In genomic region chr3:99640214-99640851, GRCh38 we compare ENCODE assay signal across 19 cellular contexts. TPM values are rescaled to one million over a fixed set of nuclear protein-coding genes. Genes with fewer than 3 reads are reported as not detected.
DNase-seq lines count a peak whose midpoint lies in the region; ATAC-seq, FAIRE-seq and TF ChIP-seq lines count a peak whose summit lies in the region.
"Had no signal": no experiment of that assay in that cellular context is flagged by ENCODE, and none has a peak within 500 bp of the region (broad histone marks: within the 10 kb centered on the region; RNA-seq: fewer than 3 reads in every experiment).

No MANE protein-coding gene starts in this region.

- peak; percentile 49 for DNase-seq in ELR (ENCODE audit: low read depth)
- DNase-seq in astrocyte (ENCODE audit: low read depth): peak; percentile 66
- peak; percentile 81 for DNase-seq in iris pigment epithelial cell (ENCODE audit: low read depth)
- DNase-seq in thoracic aorta (ENCODE audit: low spot score): no peak
- no peak for DNase-seq in T-helper 2 cell
- DNase-seq in CD8-positive, alpha-beta memory T cell: no peak
- DNase-seq in right lobe of liver: no peak
- DNase-seq: activated CD4-positive, alpha-beta T cell treated with anti-CD3 and anti-CD28 coated beads, Interleukin-2, amount 50 U/mL, for 1 hour; CD4-positive, CD25-positive, alpha-beta regulatory T cell; cortex of kidney; mesendoderm; NCI-H1048; NCI-H2227 treated with DMSO at 0.1 percent for 48 hours; SHP77 treated with DMSO at 0.1 percent for 48 hours; T1000; uterus had no signal

- peak overlapping the region; percentile 48 for H3K27ac Mint-ChIP-seq in astrocyte (ENCODE audit: unreplicated experiment)
- H3K27ac Mint-ChIP-seq in CD8-positive, alpha-beta memory T cell: no peak overlapping the region
- H3K27ac Mint-ChIP-seq: CD4-positive, CD25-positive, alpha-beta regulatory T cell; stimulated activated effector memory CD8-positive, alpha-beta T cell treated with anti-CD3 and anti-CD28 coated beads, Interleukin-12 subunit alpha, Interleukin-12 subunit beta, amount 100 ng/mL, for 72 hours had no signal

- H3K36me3 Mint-ChIP-seq in astrocyte (ENCODE audit: low read depth, unreplicated experiment): peaks cover 2% of the 10 kb centered on the region
- H3K36me3 Mint-ChIP-seq in CD8-positive, alpha-beta memory T cell: no peaks in the 10 kb centered on the region
- H3K36me3 Mint-ChIP-seq: CD4-positive, CD25-positive, alpha-beta regulatory T cell; stimulated activated effector memory CD8-positive, alpha-beta T cell treated with anti-CD3 and anti-CD28 coated beads, Interleukin-12 subunit alpha, Interleukin-12 subunit beta, amount 100 ng/mL, for 72 hours had no signal

- peaks cover 44% of the 10 kb centered on the region for H3K4me1 Mint-ChIP-seq in astrocyte (ENCODE audit: low read depth, unreplicated experiment)
- peaks cover 2 to 16% (median 15%) of the 10 kb centered on the region in 3 donors for H3K4me1 Mint-ChIP-seq in CD8-positive, alpha-beta memory T cell

- no peaks in the 10 kb centered on the region for H3K9me3 Mint-ChIP-seq in astrocyte (ENCODE audit: unreplicated experiment)
- H3K9me3 Mint-ChIP-seq in CD8-positive, alpha-beta memory T cell: peaks cover 0 to 7% (median 2%) of the 10 kb centered on the region in 5 donors
- H3K9me3 Mint-ChIP-seq: neural crest cell; stimulated activated effector memory CD8-positive, alpha-beta T cell treated with anti-CD3 and anti-CD28 coated beads, Interleukin-12 subunit alpha, Interleukin-12 subunit beta, amount 100 ng/mL, for 72 hours had no signal

- no peaks in the 10 kb centered on the region for H3K27me3 Mint-ChIP-seq in astrocyte (ENCODE audit: low read depth, unreplicated experiment)
- peaks cover 31 to 60% of the 10 kb centered on the region in 2 donors for H3K27me3 Mint-ChIP-seq in CD8-positive, alpha-beta memory T cell

- no peak overlapping the region for H2AFZ ChIP-seq in astrocyte (ENCODE audit: low read depth, low read length)

- CTCF ChIA-PET in CD8-positive, alpha-beta memory T cell (lab: Charles Lee): no interaction called here

- POLR2A ChIA-PET in CD8-positive, alpha-beta memory T cell (lab: Charles Lee): no interaction called here

- intact Hi-C loops in right lobe of liver (cut with DNase I): no loop called here

- H3K9me3 ChIP-seq in astrocyte (ENCODE audit: insufficient read depth, low read depth, low read length): no peaks in the 10 kb centered on the region
- no peaks in the 10 kb centered on the region for H3K9me3 ChIP-seq in thoracic aorta
- H3K9me3 ChIP-seq in CD8-positive, alpha-beta memory T cell (ENCODE audit: low read length): no peaks in the 10 kb centered on the region
- H3K9me3 ChIP-seq in right lobe of liver: no peaks in the 10 kb centered on the region
- H3K9me3 ChIP-seq: uterus had no signal

- peak overlapping the region; percentile 99 for H3K4me2 ChIP-seq in astrocyte (ENCODE audit: low read length)

- no peak for TF ChIP-seq POLR2A in right lobe of liver (IDR thresholded peaks at IDR 0.05)

- H3K4me3 Mint-ChIP-seq in astrocyte (ENCODE audit: unreplicated experiment): peak overlapping the region; percentile 93
- no peak overlapping the region for H3K4me3 Mint-ChIP-seq in CD8-positive, alpha-beta memory T cell
- H3K4me3 Mint-ChIP-seq: CD4-positive, CD25-positive, alpha-beta regulatory T cell; neural crest cell; stimulated activated effector memory CD8-positive, alpha-beta T cell treated with anti-CD3 and anti-CD28 coated beads, Interleukin-12 subunit alpha, Interleukin-12 subunit beta, amount 100 ng/mL, for 72 hours had no signal

- TF ChIP-seq CTCF in astrocyte (IDR thresholded peaks at IDR 0.05; ENCODE audit: insufficient read depth, low read depth, low read length): no peak
- no peak for TF ChIP-seq CTCF in thoracic aorta (IDR thresholded peaks at IDR 0.05)
- no peak for TF ChIP-seq CTCF in right lobe of liver (IDR thresholded peaks at IDR 0.05)

- peak overlapping the region; percentile 98 for H3K27ac ChIP-seq in astrocyte (ENCODE audit: low read depth, low read length)
- H3K27ac ChIP-seq in thoracic aorta: peak overlapping the region; percentile 29 to 97
- H3K27ac ChIP-seq in CD8-positive, alpha-beta memory T cell (ENCODE audit: low read depth, low read length): no peak overlapping the region
- no peak overlapping the region for H3K27ac ChIP-seq in right lobe of liver

- H3K79me2 ChIP-seq in astrocyte (ENCODE audit: insufficient read depth, low read length): peaks cover 77% of the 10 kb centered on the region

- ATAC-seq in thoracic aorta (ENCODE audit: insufficient number of reproducible peaks, low FRiP score, low read depth): no peak
- ATAC-seq in right lobe of liver: no peak
- ATAC-seq: stimulated activated effector memory CD8-positive, alpha-beta T cell treated with anti-CD3 and anti-CD28 coated beads, Interleukin-12 subunit alpha, Interleukin-12 subunit beta, amount 100 ng/mL, for 72 hours had no signal

- H4K20me1 ChIP-seq in astrocyte (ENCODE audit: insufficient read depth, low read length): no peaks in the 10 kb centered on the region

- H3K27me3 ChIP-seq in astrocyte (ENCODE audit: insufficient read depth, low read length) (no peaks in the 10 kb centered on the region), thoracic aorta (replicated peaks; ENCODE audit: insufficient read depth) (no peaks in the 10 kb centered on the region), right lobe of liver (peaks cover 0 to 8% of the 10 kb centered on the region in 2 donors)
- peaks cover 10% of the 10 kb centered on the region for H3K27me3 ChIP-seq in CD8-positive, alpha-beta memory T cell (ENCODE audit: insufficient read depth, low read length, poor library complexity, severe bottlenecking)
- H3K27me3 ChIP-seq: uterus had no signal

- no peak for FAIRE-seq in astrocyte (lab: Jason Lieb, UNC)
- FAIRE-seq: GM12891 had no signal

- WGBS in right lobe of liver (ENCODE audit: insufficient coverage, low coverage, low lambda C conversion rate, missing lambda C conversion rate): 60% methylated on average over 6 of the region's 6 CpGs

- H3K36me3 ChIP-seq in astrocyte (ENCODE audit: insufficient read depth, low read length) (peaks cover 5% of the 10 kb centered on the region), thoracic aorta (no peaks in the 10 kb centered on the region), right lobe of liver (no peaks in the 10 kb centered on the region)
- no peaks in the 10 kb centered on the region for H3K36me3 ChIP-seq in CD8-positive, alpha-beta memory T cell (ENCODE audit: insufficient read depth, low read length)
- H3K36me3 ChIP-seq: uterus had no signal

- H3K4me3 ChIP-seq in astrocyte (ENCODE audit: insufficient read depth, low read depth, low read length) (peak overlapping the region; percentile 93), thoracic aorta (peak overlapping the region; percentile 74), right lobe of liver (no peak overlapping the region)
- no peak overlapping the region for H3K4me3 ChIP-seq in CD8-positive, alpha-beta memory T cell (ENCODE audit: low read length)
- H3K4me3 ChIP-seq: uterus had no signal

- H3K9ac ChIP-seq in astrocyte (ENCODE audit: low read length): peak overlapping the region; percentile 98

- H3K4me1 ChIP-seq in astrocyte (ENCODE audit: insufficient read depth, low read length) (peaks cover 26% of the 10 kb centered on the region), thoracic aorta (ENCODE audit: control insufficient read depth in 1 of 2, low read depth in 2 of 2) (peaks cover 17 to 42% of the 10 kb centered on the region in 2 donors), right lobe of liver (peaks cover 0 to 8% (median 0%) of the 10 kb centered on the region in 4 donors)
- no peaks in the 10 kb centered on the region for H3K4me1 ChIP-seq in CD8-positive, alpha-beta memory T cell (ENCODE audit: insufficient read depth, low read length)

RNA-seq across cellular contexts. Expression of gene COL8A1, which starts 1.9 kb away (rescaled TPM):
- total RNA-seq in astrocyte (118 and 123 TPM in 2 replicates), thoracic aorta (100 to 1,000 TPM; 253 to 916 TPM), right lobe of liver (1 to 10 TPM in 2 of 6 experiments, under 1 TPM in 4; 0.56 to 1.5 (median 0.79) TPM)
- total RNA-seq in CD8-positive, alpha-beta memory T cell: not detected
- not detected for polyA plus RNA-seq in CD8-positive, alpha-beta memory T cell
- total RNA-seq: CD4-positive, CD25-positive, alpha-beta regulatory T cell had no signal
- polyA plus RNA-seq: CD4-positive, CD25-positive, alpha-beta regulatory T cell had no signal

Comparison
In these comparisons a context has a peak if more than half of its experiments do, and no peak if none do; other contexts are left out.
1. DNase-seq: peak in ELR (single experiment), astrocyte (single experiment) and iris pigment epithelial cell (single experiment); none in thoracic aorta (single experiment), T-helper 2 cell (0 of 5), CD8-positive, alpha-beta memory T cell (0 of 5) and right lobe of liver (0 of 3).
2. H3K27ac ChIP-seq: peak in astrocyte (single experiment) and thoracic aorta (2 of 2); none in CD8-positive, alpha-beta memory T cell (single experiment) and right lobe of liver (0 of 3).
3. H3K4me3 ChIP-seq: peak in astrocyte (single experiment) and thoracic aorta (single experiment); none in CD8-positive, alpha-beta memory T cell (single experiment) and right lobe of liver (0 of 3).
4. RNA of gene COL8A1, which starts 1.9 kb away (total RNA-seq): 253 to 916 TPM in thoracic aorta and 118 to 123 TPM in astrocyte; 0.56 to 1.5 TPM in right lobe of liver and not detected in CD8-positive, alpha-beta memory T cell; every median in the first group is over 10 times any median in the second.